ENCODE assay signal across 21 cellular contexts in the genomic region with DNA sequence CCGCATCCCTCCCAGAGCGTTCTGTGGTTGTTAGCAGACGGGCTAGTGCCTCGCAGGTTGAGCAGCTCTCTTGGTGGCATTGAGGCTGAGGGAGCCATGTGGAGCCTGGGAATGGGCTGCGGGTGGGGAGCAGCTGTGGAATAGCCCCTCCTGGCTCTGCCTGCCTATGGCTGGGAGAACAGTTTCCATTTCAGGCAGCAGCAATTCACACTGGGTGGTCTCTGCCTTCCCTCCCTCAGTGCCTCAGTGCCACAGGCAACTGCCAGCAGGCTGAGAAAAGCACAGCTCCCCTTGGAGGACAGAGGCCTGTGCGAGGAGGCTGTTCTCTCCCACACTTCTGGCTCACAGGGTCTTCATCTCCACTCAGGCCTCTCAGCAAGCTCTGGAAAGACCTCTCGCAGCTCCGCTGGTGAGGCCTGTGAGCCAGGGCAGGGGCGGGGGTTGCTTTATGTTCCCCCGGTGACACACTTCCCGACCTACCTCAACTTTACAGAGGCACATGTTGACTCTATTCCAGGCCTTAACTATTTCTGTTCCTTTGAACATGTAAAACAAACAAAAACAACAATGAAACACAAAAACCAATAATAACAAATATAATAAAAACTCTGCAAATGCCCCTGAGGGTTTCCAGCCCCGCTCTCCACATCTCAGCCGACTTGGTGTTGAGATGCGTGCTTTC. TPM values are rescaled to one million over a fixed set of nuclear protein-coding genes. Genes with fewer than 3 reads are reported as not detected.
"Had no signal": no experiment of that assay in that cellular context is flagged by ENCODE, and none has a peak within 500 bp of the region (broad histone marks: within the 10 kb centered on the region; RNA-seq: fewer than 3 reads in every experiment).

No MANE protein-coding gene starts in this region.

- H3K4me3 ChIP-seq: ascending aorta, esophagus squamous epithelium, hepatocyte, left lung, pancreas, sigmoid colon, thoracic aorta had no signal

- H3K4me2 ChIP-seq: hepatocyte had no signal

- H3K36me3 ChIP-seq: ascending aorta, esophagus squamous epithelium, left lung, neutrophil, pancreas, sigmoid colon, thoracic aorta had no signal

- DNase-seq: activated CD4-positive, alpha-beta T cell treated with anti-CD3 and anti-CD28 coated beads, Interleukin-2, amount 50 U/mL, for 4 hours; activated gamma-delta T cell; effector memory CD4-positive, alpha-beta T cell; esophagus squamous epithelium; left lung; pancreas; sigmoid colon; stimulated activated CD4-positive, alpha-beta T cell treated with anti-CD3 and anti-CD28 coated beads, Interleukin-4, amount 100 ng/mL, for 24 hours had no signal

- ATAC-seq: left lung; pancreas; stimulated activated memory B cell treated with anti-CD40 and anti-IgM and Interleukin-4, amounts not matched to agents 10 μg/mL and 1 μg/mL and 100 μg/mL, for 72 hours had no signal

- H3K27me3 ChIP-seq: ascending aorta, pancreas had no signal

- H3K4me1 ChIP-seq: ascending aorta, left lung, pancreas, sigmoid colon had no signal

- H3K27ac ChIP-seq: ascending aorta, esophagus squamous epithelium, hepatocyte, left lung, neutrophil, pancreas, sigmoid colon, thoracic aorta had no signal

- H3K9me3 ChIP-seq: ascending aorta, esophagus squamous epithelium, left lung, neutrophil, pancreas, sigmoid colon, thoracic aorta had no signal

- H2AFZ ChIP-seq: hepatocyte had no signal

RNA-seq across cellular contexts. Expression of gene TMEM174, which starts 17.3 kb away (rescaled TPM):
- total RNA-seq: activated CD8-positive, alpha-beta memory T cell treated with anti-CD3 and anti-CD28 coated beads for 36 hours; ascending aorta; chondrocyte; esophagus squamous epithelium; fibroblast of villous mesenchyme; glomerular endothelial cell; hepatocyte; left lung; lung microvascular endothelial cell; mononuclear cell; pancreas; sigmoid colon; thoracic aorta; ureter had no signal
- polyA plus RNA-seq: adipose tissue, hepatocyte, pancreas, sigmoid colon had no signal

RNA-seq across cellular contexts. Expression of gene TMEM171, which starts 35.3 kb away (rescaled TPM):
- total RNA-seq: activated CD8-positive, alpha-beta memory T cell treated with anti-CD3 and anti-CD28 coated beads for 36 hours; ascending aorta; mononuclear cell; sigmoid colon; thoracic aorta had no signal
